In the genomic region with DNA sequence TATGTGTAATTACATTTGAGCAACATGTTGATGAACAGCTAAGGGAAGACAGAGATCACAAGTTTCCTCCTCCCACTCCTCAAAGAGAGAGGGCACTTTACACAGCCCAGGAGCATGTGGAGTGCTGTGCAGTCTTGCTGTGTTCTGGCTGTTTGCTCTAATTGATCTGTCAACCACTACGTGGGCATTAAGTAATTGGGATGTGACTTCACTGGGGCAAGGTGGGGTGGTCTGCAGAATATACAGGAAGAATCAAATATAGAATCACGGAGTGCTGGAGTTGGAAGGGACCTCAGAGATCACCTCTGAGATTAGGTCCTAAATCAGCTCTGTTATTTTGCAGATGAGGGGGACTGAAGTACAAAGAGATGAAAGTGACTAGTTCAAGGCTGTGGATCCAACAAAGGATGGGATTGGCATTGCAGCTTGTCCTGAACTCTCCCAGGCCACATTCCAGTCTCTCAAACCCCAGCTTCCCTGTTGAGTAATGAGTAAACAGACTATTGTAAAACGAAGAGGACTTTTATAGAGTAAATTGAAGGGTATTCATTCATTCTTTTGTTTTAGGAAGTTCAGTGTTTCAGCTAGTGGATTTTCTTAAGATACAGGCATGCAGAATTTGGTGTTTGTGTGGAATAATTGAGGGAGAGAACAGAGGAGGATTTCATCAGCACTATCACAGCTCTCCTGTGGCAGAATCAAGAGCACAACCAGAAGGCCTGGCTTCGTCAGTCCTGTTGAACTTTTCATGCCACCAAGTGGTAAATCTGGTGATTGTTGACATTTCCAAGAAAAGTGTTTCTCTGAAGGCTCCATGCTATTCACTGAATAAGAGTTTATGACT, we compare ENCODE assay signal across 1 cellular context.
TF ChIP-seq lines count a peak whose summit lies in the region.

No MANE protein-coding gene starts in this region.

TF ChIP-seq in liver, 16 proteins besides CTCF, POLR2A, EP300 and RAD21 (continued from another document):
- TF ChIP-seq, protein P1, sequence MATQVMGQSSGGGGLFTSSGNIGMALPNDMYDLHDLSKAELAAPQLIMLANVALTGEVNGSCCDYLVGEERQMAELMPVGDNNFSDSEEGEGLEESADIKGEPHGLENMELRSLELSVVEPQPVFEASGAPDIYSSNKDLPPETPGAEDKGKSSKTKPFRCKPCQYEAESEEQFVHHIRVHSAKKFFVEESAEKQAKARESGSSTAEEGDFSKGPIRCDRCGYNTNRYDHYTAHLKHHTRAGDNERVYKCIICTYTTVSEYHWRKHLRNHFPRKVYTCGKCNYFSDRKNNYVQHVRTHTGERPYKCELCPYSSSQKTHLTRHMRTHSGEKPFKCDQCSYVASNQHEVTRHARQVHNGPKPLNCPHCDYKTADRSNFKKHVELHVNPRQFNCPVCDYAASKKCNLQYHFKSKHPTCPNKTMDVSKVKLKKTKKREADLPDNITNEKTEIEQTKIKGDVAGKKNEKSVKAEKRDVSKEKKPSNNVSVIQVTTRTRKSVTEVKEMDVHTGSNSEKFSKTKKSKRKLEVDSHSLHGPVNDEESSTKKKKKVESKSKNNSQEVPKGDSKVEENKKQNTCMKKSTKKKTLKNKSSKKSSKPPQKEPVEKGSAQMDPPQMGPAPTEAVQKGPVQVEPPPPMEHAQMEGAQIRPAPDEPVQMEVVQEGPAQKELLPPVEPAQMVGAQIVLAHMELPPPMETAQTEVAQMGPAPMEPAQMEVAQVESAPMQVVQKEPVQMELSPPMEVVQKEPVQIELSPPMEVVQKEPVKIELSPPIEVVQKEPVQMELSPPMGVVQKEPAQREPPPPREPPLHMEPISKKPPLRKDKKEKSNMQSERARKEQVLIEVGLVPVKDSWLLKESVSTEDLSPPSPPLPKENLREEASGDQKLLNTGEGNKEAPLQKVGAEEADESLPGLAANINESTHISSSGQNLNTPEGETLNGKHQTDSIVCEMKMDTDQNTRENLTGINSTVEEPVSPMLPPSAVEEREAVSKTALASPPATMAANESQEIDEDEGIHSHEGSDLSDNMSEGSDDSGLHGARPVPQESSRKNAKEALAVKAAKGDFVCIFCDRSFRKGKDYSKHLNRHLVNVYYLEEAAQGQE (IDR thresholded peaks at IDR 0.05): no peak
- TF ChIP-seq FOXA1 (IDR thresholded peaks at IDR 0.05) (no peak), SP1 (IDR thresholded peaks at IDR 0.05) (peak; percentile 38), HNF4A (conservative IDR thresholded peaks at IDR 0.05) (peak; percentile 59 to 66), NR2F2 (IDR thresholded peaks at IDR 0.05) (no peak)
- TF ChIP-seq, protein P2, sequence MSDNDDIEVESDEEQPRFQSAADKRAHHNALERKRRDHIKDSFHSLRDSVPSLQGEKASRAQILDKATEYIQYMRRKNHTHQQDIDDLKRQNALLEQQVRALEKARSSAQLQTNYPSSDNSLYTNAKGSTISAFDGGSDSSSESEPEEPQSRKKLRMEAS (IDR thresholded peaks at IDR 0.05): peak; percentile 39
- TF ChIP-seq, protein P3, sequence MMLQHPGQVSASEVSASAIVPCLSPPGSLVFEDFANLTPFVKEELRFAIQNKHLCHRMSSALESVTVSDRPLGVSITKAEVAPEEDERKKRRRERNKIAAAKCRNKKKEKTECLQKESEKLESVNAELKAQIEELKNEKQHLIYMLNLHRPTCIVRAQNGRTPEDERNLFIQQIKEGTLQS (IDR thresholded peaks at IDR 0.05): peak; percentile 14
